ENCODE assay signal across 30 cellular contexts in the genomic region with DNA sequence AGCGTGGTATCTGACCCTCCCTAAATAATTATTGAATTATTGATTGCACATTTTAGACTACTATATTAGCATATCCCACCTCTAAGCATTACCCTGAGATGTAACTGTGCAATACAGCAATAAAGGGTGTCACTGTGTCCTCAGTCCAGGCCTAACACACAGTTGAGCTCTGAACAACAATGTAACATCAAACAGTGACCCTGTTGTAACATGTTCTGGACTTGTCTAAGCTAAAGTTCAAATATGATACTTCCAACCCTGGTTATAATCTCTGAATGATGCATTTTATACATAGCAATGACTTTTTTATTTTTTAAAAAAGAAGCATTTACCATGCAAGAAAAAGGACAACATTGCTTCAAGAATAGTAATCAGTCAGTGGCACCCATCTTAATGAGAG.
"Had no signal": no experiment of that assay in that cellular context is flagged by ENCODE, and none has a peak within 500 bp of the region (broad histone marks: within the 10 kb centered on the region; RNA-seq: fewer than 3 reads in every experiment).

No MANE protein-coding gene starts in this region.

- DNase-seq: activated B cell treated with CpG ODN at 0.5 μM for 24 hours; activated CD4-positive, alpha-beta T cell treated with anti-CD3 and anti-CD28 coated beads for 48 hours; activated CD4-positive, alpha-beta T cell treated with anti-CD3 and anti-CD28 coated beads, Interleukin-2, amount 50 U/mL, for 1 hour; activated CD4-positive, alpha-beta T cell treated with anti-CD3 and anti-CD28 coated beads, Interleukin-2, amount 50 U/mL, for 48 hours; activated CD8-positive, alpha-beta memory T cell treated with anti-CD3 and anti-CD28 coated beads for 24 hours; activated CD8-positive, alpha-beta T cell treated with anti-CD3 and anti-CD28 coated beads for 36 hours; activated effector memory CD4-positive, alpha-beta T cell treated with anti-CD3 and anti-CD28 coated beads, Interleukin-2, amount 50 U/mL, for 16 hours; activated naive CD4-positive, alpha-beta T cell treated with anti-CD3 and anti-CD28 coated beads for 36 hours; activated naive CD8-positive, alpha-beta T cell treated with anti-CD3 and anti-CD28 coated beads for 36 hours; activated naive CD8-positive, alpha-beta T cell treated with anti-CD3 and anti-CD28 coated beads, Interleukin-2, amount 50 U/mL, for 24 hours; activated T-cell treated with anti-CD3 and anti-CD28 coated beads, Interleukin-2, amount 50 U/mL, for 1 hour; activated T-cell treated with anti-CD3 and anti-CD28 coated beads, Interleukin-2, amount 50 U/mL, for 48 hours; adrenal gland; amygdala; aorta; body of pancreas; central memory CD4-positive, alpha-beta T cell; cerebellar nuclear complex; colonic mucosa; effector CD8-positive, alpha-beta T cell; esophagus squamous epithelium; head of caudate nucleus; T-helper 1 cell; T-helper 17 cell; T1000; WERI-Rb-1 had no signal

- FAIRE-seq: endometrium, frontal cortex had no signal

- H3K36me3 ChIP-seq: adrenal gland, cardiac muscle cell, colonic mucosa, esophagus squamous epithelium, WERI-Rb-1 had no signal

- ATAC-seq: activated CD4-positive, CD25-positive, alpha-beta regulatory T cell treated with anti-CD3 and anti-CD28 coated beads, Interleukin-2, amount 50 U/mL, for 24 hours; activated CD8-positive, alpha-beta T cell treated with anti-CD3 and anti-CD28 coated beads for 36 hours; activated naive CD8-positive, alpha-beta T cell treated with anti-CD3 and anti-CD28 coated beads, Interleukin-2, amount 50 U/mL, for 24 hours; body of pancreas; T-helper 17 cell had no signal

- H3K27me3 ChIP-seq: adrenal gland, body of pancreas, cardiac muscle cell, colonic mucosa, esophagus squamous epithelium had no signal

- H3K27ac ChIP-seq: adrenal gland, body of pancreas, cardiac muscle cell, colonic mucosa, esophagus squamous epithelium, WERI-Rb-1 had no signal

- H3K4me3 ChIP-seq: adrenal gland, body of pancreas, cardiac muscle cell, colonic mucosa, esophagus squamous epithelium had no signal
